Comparison of ENCODE assay signal across 8 cellular contexts in the genomic region with DNA sequence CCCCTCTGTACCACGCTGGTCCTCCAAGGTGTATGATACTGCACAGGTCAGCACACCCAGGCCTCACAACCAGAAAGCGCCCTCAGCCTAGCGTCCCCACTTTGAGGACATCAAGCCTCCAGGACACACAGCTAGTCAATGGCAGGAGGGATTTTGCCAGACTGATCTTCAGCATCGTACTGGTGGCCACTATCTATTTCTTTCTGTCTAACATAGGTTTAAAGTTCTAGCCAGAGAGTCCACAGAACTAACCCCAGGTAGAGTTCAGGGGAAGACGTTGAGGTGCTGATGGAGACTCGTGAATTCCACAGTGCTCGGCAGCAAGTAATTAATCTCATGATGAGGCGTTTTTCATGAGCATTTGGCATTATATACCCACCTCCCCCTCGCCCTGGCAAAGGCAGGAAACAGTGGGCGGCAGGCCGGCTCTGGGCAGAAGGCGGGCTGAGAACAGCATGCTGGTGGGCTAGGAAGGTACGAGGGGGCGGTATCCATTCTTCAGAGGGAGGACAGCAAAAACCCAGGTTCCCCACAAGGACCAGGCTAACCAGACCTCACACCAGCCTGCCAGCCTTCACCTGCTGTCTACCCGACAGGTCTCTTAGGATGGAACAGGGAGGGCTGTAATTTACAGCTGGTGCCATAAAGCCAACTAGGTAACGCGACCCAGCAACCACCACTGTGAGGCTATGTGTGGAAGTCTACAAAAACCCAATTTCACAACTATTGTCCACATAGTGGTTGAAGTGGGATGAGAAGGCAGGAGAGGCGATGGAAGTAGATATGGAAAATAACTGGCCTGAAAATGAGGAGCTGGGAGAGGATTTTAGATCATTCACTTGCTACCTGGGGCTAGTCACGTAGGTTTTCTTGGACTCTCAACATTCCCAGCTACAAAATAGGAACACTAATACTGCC. TPM values are rescaled to one million over a fixed set of nuclear protein-coding genes. Genes with fewer than 3 reads are reported as not detected.
DNase-seq lines count a peak whose midpoint lies in the region; ATAC-seq and TF ChIP-seq lines count a peak whose summit lies in the region.

No MANE protein-coding gene starts in this region.

- intact Hi-C loops in activated B cell treated with CpG ODN at 0.5 μM for 24 hours (cut with micrococcal nuclease) (no loop called here), sigmoid colon (cut with DNase I) (no loop called here)

- H3K36me3 ChIP-seq in GM23338 (ENCODE audit: insufficient read depth) (0 out of 2 replicates have a peak, but pooled peaks cover 5% of the 10 kb centered on the region), esophagus (ENCODE audit: control insufficient read depth in 2 of 2, insufficient read depth in 2 of 2, low read length in 1 of 2) (peaks cover 0 to 7% of the 10 kb centered on the region in 2 donors), sigmoid colon (peaks cover 0 to 5% (median 0%) of the 10 kb centered on the region in 4 donors)

- peaks cover 94% of the 10 kb centered on the region for H3K4me1 ChIP-seq in GM23338 (ENCODE audit: insufficient read depth)
- H3K4me1 ChIP-seq in esophagus (ENCODE audit: control insufficient read depth in 2 of 2, insufficient read depth in 2 of 2, low read length in 1 of 2): peaks cover 22 to 43% of the 10 kb centered on the region in 2 donors
- peaks cover 3 to 100% (median 100%) of the 10 kb centered on the region in 4 donors for H3K4me1 ChIP-seq in sigmoid colon

- 34 to 39% methylated on average over 19 of the region's 19 CpGs for WGBS in esophagus, 2 donors
- WGBS in sigmoid colon, 2 donors: 24 to 34% methylated on average over 19 of the region's 19 CpGs

- peaks cover 37% of the 10 kb centered on the region; the same call in 1 of the 2 replicates for H4K20me1 ChIP-seq in GM23338 (replicated peaks; ENCODE audit: insufficient read depth)

- H3K9me3 ChIP-seq in esophagus (ENCODE audit: control insufficient read depth in 2 of 2, insufficient read depth in 1 of 2, low read depth in 1 of 2, low read length in 1 of 2): no peaks in the 10 kb centered on the region
- H3K9me3 ChIP-seq in sigmoid colon: no peaks in the 10 kb centered on the region

- H3F3A ChIP-seq in GM23338 (replicated peaks; ENCODE audit: low read depth): peaks cover 31% of the 10 kb centered on the region

- peak overlapping the region; percentile 40; the same call in 1 of the 3 replicates for H3K4me3 Mint-ChIP-seq in GM23338
- H3K4me3 Mint-ChIP-seq in activated B cell treated with CpG ODN at 0.5 μM for 24 hours: peak overlapping the region; percentile 66

- DNase-seq in GM23338 (ENCODE audit: low spot score) (no peak), activated B cell treated with CpG ODN at 0.5 μM for 24 hours (no peak), sigmoid colon (no peak), NOMO-1 treated with DMSO at 0.1 percent for 48 hours (lab: John Stamatoyannopoulos, UW; ENCODE audit: unreplicated experiment) (no peak), DMS153 (lab: John Stamatoyannopoulos, UW) (no peak)
- no peak for DNase-seq in activated CD4-positive, CD25-positive, alpha-beta regulatory T cell (lab: John Stamatoyannopoulos, UW)

- H3K36me3 Mint-ChIP-seq in GM23338 (ENCODE audit: low read depth): peaks cover 18% of the 10 kb centered on the region
- H3K36me3 Mint-ChIP-seq in activated B cell treated with CpG ODN at 0.5 μM for 24 hours (ENCODE audit: low read depth): peaks cover 50% of the 10 kb centered on the region

- TF ChIP-seq POLR2A in sigmoid colon (IDR thresholded peaks at IDR 0.05): no peak

- H3K4me3 ChIP-seq in GM23338: peak overlapping the region; percentile 36; the same call in 1 of the 2 replicates
- no peak overlapping the region for H3K4me3 ChIP-seq in esophagus (ENCODE audit: low read depth in 1 of 2, low read length in 2 of 2)
- peak overlapping the region in 3 of 4 donors; percentile 4 to 20 (median 18) for H3K4me3 ChIP-seq in sigmoid colon

- H3K9me3 Mint-ChIP-seq in GM23338 (no peaks in the 10 kb centered on the region), activated B cell treated with CpG ODN at 0.5 μM for 24 hours (no peaks in the 10 kb centered on the region)

- peaks cover 95% of the 10 kb centered on the region for H3K79me2 ChIP-seq in GM23338 (replicated peaks; ENCODE audit: insufficient read depth)

- CTCF ChIA-PET in activated B cell treated with CpG ODN at 0.5 μM for 24 hours (lab: Charles Lee): interaction anchor here (0.8 kb wide), 1 partner anchor 19 kb away, joined by 3 read pairs; no protein-coding TSS in a partner anchor

- peak overlapping the region; percentile 98 for H3K27ac ChIP-seq in GM23338 (ENCODE audit: low read depth)
- peak overlapping the region; percentile 52 to 90 for H3K27ac ChIP-seq in esophagus (ENCODE audit: low read depth in 2 of 2, low read length in 1 of 2)
- H3K27ac ChIP-seq in sigmoid colon: peak overlapping the region; percentile 98 to 100 (median 100)

- H3K27me3 ChIP-seq in GM23338 (ENCODE audit: insufficient read depth): no peaks in the 10 kb centered on the region
- H3K27me3 ChIP-seq in esophagus (ENCODE audit: control insufficient read depth in 1 of 2, insufficient read depth in 2 of 2, low read length in 2 of 2): no peaks in the 10 kb centered on the region
- H3K27me3 ChIP-seq in sigmoid colon: no peaks in the 10 kb centered on the region

- TF ChIP-seq EP300 in sigmoid colon (IDR thresholded peaks at IDR 0.05): no peak

- H3K27ac Mint-ChIP-seq in GM23338: peak overlapping the region; percentile 95
- peak overlapping the region; percentile 91 for H3K27ac Mint-ChIP-seq in activated B cell treated with CpG ODN at 0.5 μM for 24 hours

- H3K4me2 ChIP-seq in GM23338: peak overlapping the region; percentile 68

- TF ChIP-seq CTCF in GM23338 (conservative IDR thresholded peaks at IDR 0.05; ENCODE audit: low read depth in 2 of 2): no peak
- no peak for TF ChIP-seq CTCF in activated B cell treated with CpG ODN at 0.5 μM for 24 hours (IDR thresholded peaks at IDR 0.05)
- no peak for TF ChIP-seq CTCF in sigmoid colon (IDR thresholded peaks at IDR 0.05)

- POLR2A ChIA-PET in activated B cell treated with CpG ODN at 0.5 μM for 24 hours (lab: Charles Lee): interaction anchor here (1.4 to 10.9 kb wide), 7 partner anchors 9 to 38 kb away, joined by 3 to 126 read pairs (median 7); a partner anchor contains a TSS

- peaks cover 17% of the 10 kb centered on the region for H3K27me3 Mint-ChIP-seq in GM23338 (ENCODE audit: insufficient read depth, low read depth, poor library complexity)
- H3K27me3 Mint-ChIP-seq in activated B cell treated with CpG ODN at 0.5 μM for 24 hours: no peaks in the 10 kb centered on the region

- no peak overlapping the region for H2AFZ ChIP-seq in GM23338

- H3K4me1 Mint-ChIP-seq in GM23338 (peaks cover 85% of the 10 kb centered on the region), activated B cell treated with CpG ODN at 0.5 μM for 24 hours (peaks cover 97% of the 10 kb centered on the region)

- ATAC-seq in GM23338 (peak; percentile 11), activated B cell treated with CpG ODN at 0.5 μM for 24 hours (ENCODE audit: low read depth) (no peak), HG02798 (IDR thresholded peaks at IDR 0.05; ENCODE audit: poor library complexity, unreplicated experiment) (no peak)

- no peaks in the 10 kb centered on the region for H3K9me2 ChIP-seq in GM23338 (ENCODE audit: insufficient read depth)

TF ChIP-seq in GM23338, 12 proteins besides CTCF, POLR2A, EP300 and RAD21:
- TF ChIP-seq NANOG (IDR thresholded peaks at IDR 0.05; ENCODE audit: borderline replicate concordance) (no peak), CREB1 (CRISPR knock-in tag; IDR thresholded peaks at IDR 0.05; ENCODE audit: low read depth) (no peak), ZNF331 (CRISPR knock-in tag; IDR thresholded peaks at IDR 0.05; ENCODE audit: low read depth) (no peak)

RNA-seq across cellular contexts. Expression of a gene that starts 18.5 kb away (rescaled TPM):
- 204 and 233 TPM in 2 replicates for total RNA-seq in GM23338 (2014; rRNA removed; shearing (Covaris generic))
- 55.4 and 58.4 TPM in 2 replicates for polyA plus RNA-seq in GM23338 (2016; fragmentation: Nextera tagmentation; extraction: Ambion mirVana)
- 714 and 755 TPM in 2 replicates for total RNA-seq in activated B cell treated with CpG ODN at 0.5 μM for 24 hours
- 100 to 1,000 TPM; 107 to 114 TPM for polyA plus RNA-seq in esophagus
- total RNA-seq in sigmoid colon: 100 to 1,000 TPM; 147 to 273 (median 184) TPM
- 100 to 1,000 TPM in 1 of 3 donors, 10 to 100 TPM in 2; 63.7 to 307 (median 88.3) TPM for polyA plus RNA-seq in sigmoid colon

Comparison
In these comparisons a context has a peak if more than half of its experiments do, and no peak if none do; other contexts are left out.
1. H3K4me3 ChIP-seq: peak in GM23338 (single experiment) and sigmoid colon (3 of 4); none in esophagus (0 of 2).
2. Peak in every context shown above with its lines, with median percentiles within 50 percentile points of each other: H3K27ac ChIP-seq.